Comparison of ENCODE assay signal across 8 cellular contexts in genomic region chr4:137819964-137820383, GRCh38.
DNase-seq lines count a peak whose midpoint lies in the region; ATAC-seq and TF ChIP-seq lines count a peak whose summit lies in the region.

No MANE protein-coding gene starts in this region.

- no peaks in the 10 kb centered on the region for H3K4me1 Mint-ChIP-seq in chondrocyte (ENCODE audit: low read depth)
- H3K4me1 Mint-ChIP-seq in neural progenitor cell = no peaks in the 10 kb centered on the region

- H3K36me3 ChIP-seq in BJ (ENCODE audit: control insufficient read depth, insufficient read depth, low read length) (no peaks in the 10 kb centered on the region), neural progenitor cell (no peaks in the 10 kb centered on the region)

- CTCF ChIA-PET in BJ (lab: Yijun Ruan, JAX) = interaction anchor here (0.6 to 4.4 kb wide), 22 partner anchors 7 to 861 kb away, joined by 3 to 28 read pairs (median 4); no protein-coding TSS in a partner anchor

- ATAC-seq in GM18520 (IDR thresholded peaks at IDR 0.05; ENCODE audit: unreplicated experiment) (peak; percentile 75), HG03025 (IDR thresholded peaks at IDR 0.05; ENCODE audit: low FRiP score, unreplicated experiment) (peak; percentile 76), omental fat pad (ENCODE audit: low FRiP score) (no peak)

- H4K20me1 ChIP-seq in neural progenitor cell (ENCODE audit: low read depth) = no peaks in the 10 kb centered on the region

- H3K79me2 ChIP-seq in neural progenitor cell (ENCODE audit: low read depth) = no peaks in the 10 kb centered on the region

- H3K36me3 Mint-ChIP-seq in chondrocyte (ENCODE audit: low read depth) (no peaks in the 10 kb centered on the region), neural progenitor cell (no peaks in the 10 kb centered on the region)

- no peak overlapping the region for H3K27ac Mint-ChIP-seq in chondrocyte (ENCODE audit: unreplicated experiment)
- no peak overlapping the region for H3K27ac Mint-ChIP-seq in neural progenitor cell

- H3K27me3 ChIP-seq in BJ (ENCODE audit: control insufficient read depth, insufficient read depth, low read length) (no peaks in the 10 kb centered on the region), neural progenitor cell (no peaks in the 10 kb centered on the region)

- no peak overlapping the region for H3K27ac ChIP-seq in neural progenitor cell

- no peak overlapping the region for H3K4me3 ChIP-seq in BJ (ENCODE audit: low read depth, low read length)
- no peak overlapping the region for H3K4me3 ChIP-seq in neural progenitor cell

- DNase-seq in BJ (ENCODE audit: low read depth) (no peak), NCI-H446 treated with DMSO at 0.1 percent for 48 hours (lab: John Stamatoyannopoulos, UW) (peak; percentile 46), chondrocyte (ENCODE audit: low spot score) (no peak), neural progenitor cell (ENCODE audit: low spot score) (peak; percentile 72), occipital lobe (lab: John Stamatoyannopoulos, UW) (no peak), omental fat pad (ENCODE audit: low spot score) (no peak)

- H3K4me2 ChIP-seq in neural progenitor cell = no peak overlapping the region

- H3F3A ChIP-seq in neural progenitor cell (ENCODE audit: low read depth) = no peaks in the 10 kb centered on the region

- no peaks in the 10 kb centered on the region for H3K9me3 Mint-ChIP-seq in chondrocyte (ENCODE audit: low read depth)
- no peaks in the 10 kb centered on the region for H3K9me3 Mint-ChIP-seq in neural progenitor cell

- H2AFZ ChIP-seq in neural progenitor cell (replicated peaks) = no peak overlapping the region

- no peak overlapping the region for H3K9ac ChIP-seq in neural progenitor cell

- H3K27me3 Mint-ChIP-seq in chondrocyte (ENCODE audit: low read depth) = no peaks in the 10 kb centered on the region
- no peaks in the 10 kb centered on the region for H3K27me3 Mint-ChIP-seq in neural progenitor cell (ENCODE audit: insufficient read depth, low read depth)

- no peak overlapping the region for H3K4me3 Mint-ChIP-seq in chondrocyte (ENCODE audit: unreplicated experiment)
- H3K4me3 Mint-ChIP-seq in neural progenitor cell = no peak overlapping the region

- no peaks in the 10 kb centered on the region for H3K9me3 ChIP-seq in neural progenitor cell (ENCODE audit: low read depth)

- POLR2A ChIA-PET in BJ (lab: Charles Lee) = no interaction called here

- no peaks in the 10 kb centered on the region for H3K4me1 ChIP-seq in neural progenitor cell

- TF ChIP-seq CTCF in BJ (IDR thresholded peaks at IDR 0.05; ENCODE audit: insufficient read depth, low read depth, low read length) (peak; percentile 71), chondrocyte (IDR thresholded peaks at IDR 0.05) (peak; percentile 88), neural progenitor cell (IDR thresholded peaks at IDR 0.05) (peak; percentile 80), omental fat pad (IDR thresholded peaks at IDR 0.05) (no peak)

Comparison
In these comparisons a context has a peak if more than half of its experiments do, and no peak if none do; other contexts are left out.
1. DNase-seq: peak in NCI-H446 treated with DMSO at 0.1 percent for 48 hours (single experiment) and neural progenitor cell (single experiment); none in BJ (single experiment), chondrocyte (single experiment), occipital lobe (single experiment) and omental fat pad (single experiment).
2. CTCF ChIP-seq: peak in BJ (single experiment), chondrocyte (single experiment) and neural progenitor cell (single experiment); none in omental fat pad (0 of 3).